17 cellular contexts compared by ENCODE assay signal in the genomic region with DNA sequence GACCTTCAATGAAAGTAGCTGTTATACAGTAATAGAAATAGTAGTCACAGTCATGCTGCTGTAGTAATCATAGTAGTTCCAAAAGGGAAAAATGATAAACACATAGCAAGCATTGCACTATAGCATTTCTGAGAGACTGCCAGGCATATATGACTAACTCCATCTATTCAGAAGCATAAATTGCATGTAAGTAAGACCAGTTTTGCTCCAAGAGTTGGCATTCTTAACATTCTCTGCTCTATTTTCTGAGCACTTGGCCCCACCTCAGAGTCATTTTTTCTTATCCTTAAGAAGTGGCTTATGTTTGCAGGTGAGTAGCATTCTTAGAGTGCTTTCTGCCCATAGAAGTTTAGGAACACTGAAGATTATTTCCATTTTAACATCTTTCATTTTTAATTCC.
"Had no signal": no experiment of that assay in that cellular context is flagged by ENCODE, and none has a peak within 500 bp of the region (broad histone marks: within the 10 kb centered on the region; RNA-seq: fewer than 3 reads in every experiment).

No MANE protein-coding gene starts in this region.

- H3K4me1 Mint-ChIP-seq: natural killer cell had no signal

- H3K4me1 ChIP-seq: adrenal gland, gastroesophageal sphincter, psoas muscle, spleen, suprapubic skin had no signal

- H3K27me3 ChIP-seq: adrenal gland, gastroesophageal sphincter, spleen, suprapubic skin had no signal

- H3K27ac Mint-ChIP-seq: activated CD8-positive, alpha-beta T cell treated with anti-CD3 and anti-CD28 coated beads for 36 hours; natural killer cell; stimulated activated naive CD8-positive, alpha-beta T cell treated with anti-CD3 and anti-CD28 coated beads, Interleukin-15, Interleukin-2, amounts not matched to agents 100 ng/mL and 50 ng/mL, for 24 hours had no signal

- H3K27ac ChIP-seq: adrenal gland, gastroesophageal sphincter, psoas muscle, spleen, suprapubic skin, VCaP had no signal

- FAIRE-seq: keratinocyte had no signal

- H3K36me3 Mint-ChIP-seq: natural killer cell had no signal

- H3K4me3 ChIP-seq: adrenal gland, gastroesophageal sphincter, psoas muscle, spleen, suprapubic skin had no signal

- ATAC-seq: activated CD8-positive, alpha-beta T cell treated with anti-CD3 and anti-CD28 coated beads for 36 hours; activated T-cell treated with anti-CD3 and anti-CD28 coated beads, Interleukin-2, amount 50 U/mL, for 4 hours; gastroesophageal sphincter; left ventricle myocardium superior; natural killer cell; psoas muscle; sciatic nerve had no signal

- H3K27me3 Mint-ChIP-seq: activated CD8-positive, alpha-beta T cell treated with anti-CD3 and anti-CD28 coated beads for 36 hours; stimulated activated naive CD8-positive, alpha-beta T cell treated with anti-CD3 and anti-CD28 coated beads, Interleukin-15, Interleukin-2, amounts not matched to agents 100 ng/mL and 50 ng/mL, for 24 hours had no signal

- H3K9me3 ChIP-seq: adrenal gland, gastroesophageal sphincter, psoas muscle had no signal

- H3K36me3 ChIP-seq: adrenal gland, gastroesophageal sphincter, spleen, suprapubic skin had no signal

- H3K4me3 Mint-ChIP-seq: activated CD8-positive, alpha-beta T cell treated with anti-CD3 and anti-CD28 coated beads for 36 hours; activated T-cell treated with anti-CD3 and anti-CD28 coated beads, Interleukin-2, amount 50 U/mL, for 4 hours; natural killer cell; stimulated activated naive CD8-positive, alpha-beta T cell treated with anti-CD3 and anti-CD28 coated beads, Interleukin-15, Interleukin-2, amounts not matched to agents 100 ng/mL and 50 ng/mL, for 24 hours had no signal

- H3K9me3 Mint-ChIP-seq: activated CD8-positive, alpha-beta T cell treated with anti-CD3 and anti-CD28 coated beads for 36 hours had no signal

- DNase-seq: activated CD8-positive, alpha-beta T cell treated with anti-CD3 and anti-CD28 coated beads for 36 hours; activated effector memory CD4-positive, alpha-beta T cell treated with Interleukin-2 at 50 U/mL for 16 hours; activated naive CD4-positive, alpha-beta T cell treated with anti-CD3 and anti-CD28 coated beads, Interleukin-2, amount 50 U/mL, for 16 hours; activated T-cell treated with anti-CD3 and anti-CD28 coated beads, Interleukin-2, amount 50 U/mL, for 4 hours; adrenal gland; cerebellar nuclear complex; left ventricle myocardium superior; mesendoderm; natural killer cell; psoas muscle; spleen had no signal
